Comparison of ENCODE assay signal across 9 cellular contexts in the genomic region with DNA sequence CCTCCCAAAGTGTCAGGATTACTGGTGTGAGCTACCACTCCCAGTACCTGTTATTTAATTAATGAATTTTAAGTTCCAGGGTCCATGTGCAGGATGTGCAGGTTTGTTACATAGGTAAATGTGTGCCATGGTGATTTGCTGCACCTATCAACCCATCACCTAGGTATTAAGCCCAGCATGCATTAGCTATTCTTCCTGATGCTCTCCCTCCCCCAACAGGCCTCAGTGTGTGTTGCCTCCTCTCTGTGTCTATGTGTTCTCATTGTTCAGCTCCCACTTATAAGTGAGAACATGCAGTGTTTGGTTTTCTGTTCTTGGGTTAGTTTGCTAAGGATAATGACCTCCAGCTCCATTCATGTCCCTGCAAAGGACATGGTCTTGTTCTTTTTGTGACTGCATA. TPM values are rescaled to one million over a fixed set of nuclear protein-coding genes. Genes with fewer than 3 reads are reported as not detected.
A peak's percentile ranks its signal among the peaks of the same experiment; 100 is the strongest.
DNase-seq lines count a peak whose midpoint lies in the region; ATAC-seq and TF ChIP-seq lines count a peak whose summit lies in the region.
"Not testable (repeated sequence)": the region's sequence is repeated elsewhere in the genome, so short reads cannot be mapped to it uniquely, and the experiment has no call there.
"Had no signal": no experiment of that assay in that cellular context is flagged by ENCODE, and none has a peak within 500 bp of the region (broad histone marks: within the 10 kb centered on the region; RNA-seq: fewer than 3 reads in every experiment).

No MANE protein-coding gene starts in this region.

- not testable (repeated sequence) for H3K27ac ChIP-seq in DOHH2 (ENCODE audit: low read depth, low read length); SU-DHL-6 (ENCODE audit: low read depth, low read length); thoracic aorta

- not testable (repeated sequence) for H3K79me2 ChIP-seq in DOHH2 (ENCODE audit: control insufficient read depth, low read length); SU-DHL-6 (ENCODE audit: insufficient read depth, low read length)

- H3K4me1 Mint-ChIP-seq in activated T-helper 17 cell treated with anti-CD3 and anti-CD28 coated beads, Interleukin-2, amount 50 U/mL, for 72 hours: peaks cover 19% of the 10 kb centered on the region
- peaks cover 7 to 16% of the 10 kb centered on the region in 2 donors for H3K4me1 Mint-ChIP-seq in effector memory CD8-positive, alpha-beta T cell (ENCODE audit: low read depth in 2 of 2)
- H3K4me1 Mint-ChIP-seq in naive thymus-derived CD8-positive, alpha-beta T cell: peaks cover 11 to 38% (median 23%) of the 10 kb centered on the region in 4 donors

- H3K36me3 ChIP-seq in DOHH2 (ENCODE audit: control insufficient read depth, low read length) (peaks cover 27% of the 10 kb centered on the region), thoracic aorta (peaks cover 21% of the 10 kb centered on the region)
- H3K36me3 ChIP-seq in SU-DHL-6 (ENCODE audit: low read length): not testable (repeated sequence)

- not testable (repeated sequence) for H3K27me3 Mint-ChIP-seq in activated T-helper 17 cell treated with anti-CD3 and anti-CD28 coated beads, Interleukin-2, amount 50 U/mL, for 72 hours; effector memory CD8-positive, alpha-beta T cell; naive thymus-derived CD8-positive, alpha-beta T cell

- not testable (repeated sequence) for H3K9me3 Mint-ChIP-seq in activated T-helper 17 cell treated with anti-CD3 and anti-CD28 coated beads, Interleukin-2, amount 50 U/mL, for 72 hours; effector memory CD8-positive, alpha-beta T cell; naive thymus-derived CD8-positive, alpha-beta T cell

- peak overlapping the region; percentile 31 for H3K4me2 ChIP-seq in DOHH2 (ENCODE audit: low read length)
- peak overlapping the region; percentile 34 for H3K4me2 ChIP-seq in SU-DHL-6 (ENCODE audit: low read depth, low read length, poor library complexity, severe bottlenecking)

- TF ChIP-seq CTCF in DOHH2 (IDR thresholded peaks at IDR 0.05; ENCODE audit: low read depth, low read length, poor library complexity, severe bottlenecking); SU-DHL-6 (IDR thresholded peaks at IDR 0.05; ENCODE audit: insufficient read depth, low read length, poor library complexity, severe bottlenecking); thoracic aorta (IDR thresholded peaks at IDR 0.05): not testable (repeated sequence)

- H3K27me3 ChIP-seq in DOHH2 (ENCODE audit: control insufficient read depth, low read length); SU-DHL-6 (ENCODE audit: low read length); thoracic aorta (replicated peaks; ENCODE audit: insufficient read depth): not testable (repeated sequence)

- H3K4me3 Mint-ChIP-seq in activated T-helper 17 cell treated with anti-CD3 and anti-CD28 coated beads, Interleukin-2, amount 50 U/mL, for 72 hours: peak overlapping the region; percentile 74
- peak overlapping the region; percentile 68 to 81 for H3K4me3 Mint-ChIP-seq in effector memory CD8-positive, alpha-beta T cell
- H3K4me3 Mint-ChIP-seq in naive thymus-derived CD8-positive, alpha-beta T cell: peak overlapping the region; percentile 65 to 86 (median 84)

- H3K9me3 ChIP-seq in DOHH2 (ENCODE audit: control insufficient read depth, insufficient read depth, low read length); SU-DHL-6 (ENCODE audit: insufficient read depth, low read length); thoracic aorta: not testable (repeated sequence)

- POLR2A ChIA-PET in naive thymus-derived CD8-positive, alpha-beta T cell (lab: Charles Lee): interaction anchor here (0.6 to 2.1 kb wide), 5 partner anchors 9 to 290 kb away, joined by 3 to 16 read pairs (median 11); partner anchors contain the start of genes BAZ1B, BCL7B and TBL2

- not testable (repeated sequence) for H3K9ac ChIP-seq in SU-DHL-6 (ENCODE audit: low read length)

- H3K4me1 ChIP-seq in DOHH2 (ENCODE audit: control insufficient read depth, low read length): peaks cover 11% of the 10 kb centered on the region
- H3K4me1 ChIP-seq in thoracic aorta (ENCODE audit: control insufficient read depth in 1 of 2, low read depth in 2 of 2): not testable (repeated sequence)

- not testable (repeated sequence) for H3K4me3 ChIP-seq in DOHH2 (ENCODE audit: low read length); SU-DHL-6 (ENCODE audit: insufficient read depth, low read length, poor library complexity, severe bottlenecking)
- peak overlapping the region; percentile 30 for H3K4me3 ChIP-seq in thoracic aorta

- not testable (repeated sequence) for H4K20me1 ChIP-seq in DOHH2 (ENCODE audit: control insufficient read depth, insufficient read depth, low read depth, low read length); SU-DHL-6 (ENCODE audit: low read depth, low read length)

- peaks cover 29% of the 10 kb centered on the region for H3K36me3 Mint-ChIP-seq in activated T-helper 17 cell treated with anti-CD3 and anti-CD28 coated beads, Interleukin-2, amount 50 U/mL, for 72 hours (ENCODE audit: low read depth)
- peaks cover 13% of the 10 kb centered on the region for H3K36me3 Mint-ChIP-seq in effector memory CD8-positive, alpha-beta T cell (ENCODE audit: insufficient read depth)
- H3K36me3 Mint-ChIP-seq in naive thymus-derived CD8-positive, alpha-beta T cell: peaks cover 0 to 24% (median 0%) of the 10 kb centered on the region in 3 donors

- not testable (repeated sequence) for ATAC-seq in activated T-helper 17 cell treated with anti-CD3 and anti-CD28 coated beads, Interleukin-2, amount 50 U/mL, for 72 hours (replicated peaks); thoracic aorta (ENCODE audit: insufficient number of reproducible peaks, low FRiP score, low read depth)
- peak; percentile 57 for ATAC-seq in effector memory CD8-positive, alpha-beta T cell (replicated peaks)
- ATAC-seq in naive thymus-derived CD8-positive, alpha-beta T cell: peak; percentile 39 to 68

- peak overlapping the region; percentile 58 for H3K27ac Mint-ChIP-seq in activated T-helper 17 cell treated with anti-CD3 and anti-CD28 coated beads, Interleukin-2, amount 50 U/mL, for 72 hours
- H3K27ac Mint-ChIP-seq in effector memory CD8-positive, alpha-beta T cell: peak overlapping the region; percentile 46 to 83
- H3K27ac Mint-ChIP-seq in naive thymus-derived CD8-positive, alpha-beta T cell: peak overlapping the region; percentile 29 to 88 (median 81)

- not testable (repeated sequence) for DNase-seq in effector memory CD8-positive, alpha-beta T cell; thoracic aorta (ENCODE audit: low spot score)
- DNase-seq in naive thymus-derived CD8-positive, alpha-beta T cell: peak in 1 of 10 donors; percentile 22

- H3K9me2 ChIP-seq in DOHH2 (replicated peaks; ENCODE audit: control insufficient read depth, low read length); SU-DHL-6 (replicated peaks; ENCODE audit: insufficient read depth, low read length): not testable (repeated sequence)

- not testable (repeated sequence) for H2AFZ ChIP-seq in SU-DHL-6 (ENCODE audit: low read depth, low read length, severe bottlenecking)

- H3F3A ChIP-seq in DOHH2 (ENCODE audit: control insufficient read depth, insufficient read depth); SU-DHL-6 (ENCODE audit: insufficient read depth): not testable (repeated sequence)

RNA-seq across cellular contexts. Expression of gene BCL7B, which starts 8.9 kb away (rescaled TPM):
- 10 to 100 TPM; 52.4 to 76.7 TPM for total RNA-seq in activated T-helper 17 cell treated with anti-CD3 and anti-CD28 coated beads, Interleukin-2, amount 50 U/mL, for 72 hours
- total RNA-seq in naive thymus-derived CD8-positive, alpha-beta T cell: 10 to 100 TPM; 59.5 to 64.6 TPM
- polyA plus RNA-seq in naive thymus-derived CD8-positive, alpha-beta T cell: 10 to 100 TPM; 76.6 to 96.3 (median 81.8) TPM
- total RNA-seq in thoracic aorta: 100 to 1,000 TPM in 1 of 2 donors, 10 to 100 TPM in 1; 99.8 to 129 TPM

RNA-seq across cellular contexts. Expression of gene TBL2, which starts 11.9 kb away (rescaled TPM):
- total RNA-seq in activated T-helper 17 cell treated with anti-CD3 and anti-CD28 coated beads, Interleukin-2, amount 50 U/mL, for 72 hours: 10 to 100 TPM; 34.7 to 43.5 TPM
- 10 to 100 TPM; 30.4 to 31.2 TPM for total RNA-seq in naive thymus-derived CD8-positive, alpha-beta T cell
- 10 to 100 TPM; 13.4 to 19.6 (median 18.4) TPM for polyA plus RNA-seq in naive thymus-derived CD8-positive, alpha-beta T cell
- 10 to 100 TPM; 17.1 to 31.7 TPM for total RNA-seq in thoracic aorta

RNA-seq across cellular contexts. Expression of gene BAZ1B, which starts 44.3 kb away (rescaled TPM):
- total RNA-seq in activated T-helper 17 cell treated with anti-CD3 and anti-CD28 coated beads, Interleukin-2, amount 50 U/mL, for 72 hours: 100 to 1,000 TPM in 1 of 2 donors, 10 to 100 TPM in 1; 59.7 to 102 TPM
- total RNA-seq in naive thymus-derived CD8-positive, alpha-beta T cell: 10 to 100 TPM; 71.5 to 73.0 TPM
- polyA plus RNA-seq in naive thymus-derived CD8-positive, alpha-beta T cell: 10 to 100 TPM; 12.1 to 27.0 (median 17.0) TPM
- total RNA-seq in thoracic aorta: 10 to 100 TPM; 43.9 to 65.3 TPM

RNA-seq across cellular contexts. Expression of gene MLXIPL, which starts 57.9 kb away (rescaled TPM):
- not detected for total RNA-seq in activated T-helper 17 cell treated with anti-CD3 and anti-CD28 coated beads, Interleukin-2, amount 50 U/mL, for 72 hours
- total RNA-seq in naive thymus-derived CD8-positive, alpha-beta T cell: not detected
- not detected for polyA plus RNA-seq in naive thymus-derived CD8-positive, alpha-beta T cell
- total RNA-seq in thoracic aorta: 10 to 100 TPM in 1 of 2 donors, 1 to 10 TPM in 1; 6.4 to 36.4 TPM
- total RNA-seq: activated CD8-positive, alpha-beta memory T cell treated with anti-CD3 and anti-CD28 coated beads for 36 hours; endothelial cell of umbilical vein; temporal lobe had no signal
- polyA plus RNA-seq: endothelial cell of umbilical vein had no signal
